ENCODE assay signal across 8 cellular contexts in the genomic region with DNA sequence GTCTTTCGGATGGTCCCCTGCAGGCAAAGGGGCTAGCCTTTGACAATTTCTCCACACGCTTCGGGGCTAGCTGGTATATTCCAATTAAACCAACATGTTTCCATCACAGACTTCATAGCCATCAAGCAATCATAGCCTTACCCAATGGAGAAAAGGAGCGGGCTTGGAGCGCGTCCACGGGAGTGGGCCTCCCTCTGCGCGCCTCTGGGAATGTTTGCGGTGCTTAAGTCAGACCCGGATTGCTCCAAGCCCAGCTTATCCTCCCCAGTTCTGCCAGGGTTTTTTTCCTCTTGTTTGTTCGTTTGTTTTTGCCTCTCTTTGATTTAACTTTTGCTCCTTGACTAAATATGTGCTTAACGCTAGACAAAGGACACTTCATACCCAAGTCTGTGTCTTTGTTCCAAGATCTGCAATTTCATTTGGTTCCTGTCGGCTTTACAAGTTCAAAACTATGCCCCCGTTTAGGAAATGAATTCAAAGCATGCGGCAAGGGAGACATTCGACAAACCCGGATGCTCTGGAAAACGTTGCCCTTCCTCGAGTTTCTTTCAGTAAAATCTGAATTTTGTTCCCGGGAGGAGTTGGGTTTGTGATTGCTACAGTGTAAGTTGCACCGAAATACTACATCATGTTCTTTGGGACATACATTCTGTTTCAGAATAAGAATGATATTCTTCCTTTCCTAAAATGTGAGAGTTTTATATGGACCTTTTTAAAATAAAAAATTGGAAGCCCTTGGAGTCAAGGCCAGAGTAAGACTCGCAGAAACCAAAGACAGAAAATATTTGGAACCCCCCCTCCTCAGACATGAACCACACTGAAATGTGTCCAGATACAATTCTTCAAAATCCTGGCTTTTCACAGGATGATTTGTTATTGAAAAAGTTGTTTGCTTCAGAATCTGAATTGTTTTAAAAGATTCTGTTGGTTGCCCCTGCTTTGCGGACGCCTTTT. TPM values are rescaled to one million over a fixed set of nuclear protein-coding genes. Genes with fewer than 3 reads are reported as not detected.
DNase-seq lines count a peak whose midpoint lies in the region; ATAC-seq, FAIRE-seq and TF ChIP-seq lines count a peak whose summit lies in the region.

No MANE protein-coding gene starts in this region.

- no peak for TF ChIP-seq CTCF in PC-3 (conservative IDR thresholded peaks at IDR 0.05; ENCODE audit: low read depth, low read length)
- TF ChIP-seq CTCF in esophagus squamous epithelium (IDR thresholded peaks at IDR 0.05): no peak
- TF ChIP-seq CTCF in parathyroid adenoma (IDR thresholded peaks at IDR 0.05): no peak

- H3K4me1 Mint-ChIP-seq in CD4-positive, alpha-beta memory T cell: peaks cover 7 to 22% (median 12%) of the 10 kb centered on the region in 4 donors

- no peaks in the 10 kb centered on the region for H3K27me3 ChIP-seq in CD4-positive, alpha-beta memory T cell (ENCODE audit: insufficient read depth, low read length)
- peaks cover 47% of the 10 kb centered on the region for H3K27me3 ChIP-seq in PC-3 (ENCODE audit: low read length)
- peaks cover 0 to 40% (median 0%) of the 10 kb centered on the region in 4 donors for H3K27me3 ChIP-seq in esophagus squamous epithelium
- no peaks in the 10 kb centered on the region for H3K27me3 ChIP-seq in parathyroid adenoma (ENCODE audit: control insufficient read depth, insufficient read depth, low read length)

- peak overlapping the region; percentile 85 to 95 (median 91) for H3K4me3 Mint-ChIP-seq in CD4-positive, alpha-beta memory T cell

- no TSS peak for BruUV-seq in PC-3 (replicated peaks; lab: Mats Ljungman, UMichigan)

- H3K4me1 ChIP-seq in CD4-positive, alpha-beta memory T cell (ENCODE audit: insufficient read depth, low read length): peaks cover 14% of the 10 kb centered on the region
- H3K4me1 ChIP-seq in PC-3 (ENCODE audit: insufficient read depth, low read length): no peaks in the 10 kb centered on the region
- peaks cover 7 to 26% (median 11%) of the 10 kb centered on the region in 3 donors for H3K4me1 ChIP-seq in esophagus squamous epithelium
- H3K4me1 ChIP-seq in parathyroid adenoma: no peaks in the 10 kb centered on the region

- H3K9me3 Mint-ChIP-seq in CD4-positive, alpha-beta memory T cell: no peaks in the 10 kb centered on the region

- H3F3A ChIP-seq in PC-3 (ENCODE audit: low read length, unreplicated experiment): no peaks in the 10 kb centered on the region

- H3K4me3 ChIP-seq in CD4-positive, alpha-beta memory T cell (ENCODE audit: low read length in 2 of 2): peak overlapping the region in 1 of 2 donors; percentile 38
- 0 out of 2 replicates have a peak overlapping the region, but pooled peaks have one; percentile 31 for H3K4me3 ChIP-seq in PC-3 (ENCODE audit: low read length)
- peak overlapping the region; percentile 13 to 80 (median 59) for H3K4me3 ChIP-seq in esophagus squamous epithelium
- H3K4me3 ChIP-seq in parathyroid adenoma (ENCODE audit: low read depth, low read length): no peak overlapping the region

- peak overlapping the region; percentile 32; the same call in 1 of the 2 replicates for H3K4me2 ChIP-seq in PC-3 (ENCODE audit: low read length)
- H3K4me2 ChIP-seq in parathyroid adenoma (ENCODE audit: low read length): peak overlapping the region; percentile 22

- H3K79me2 ChIP-seq in PC-3 (ENCODE audit: low read length) (no peaks in the 10 kb centered on the region), parathyroid adenoma (no peaks in the 10 kb centered on the region)

- no peaks in the 10 kb centered on the region for H3K36me3 Mint-ChIP-seq in CD4-positive, alpha-beta memory T cell

- DNase-seq in CD4-positive, alpha-beta memory T cell: peak in 1 of 5 donors; percentile 2
- DNase-seq in PC-3 (no peak), esophagus squamous epithelium (lab: John Stamatoyannopoulos, UW) (no peak), urothelium cell line (ENCODE audit: low spot score) (no peak), iPS-NIHi7 (ENCODE audit: extremely low spot score) (no peak), Ammon's horn (ENCODE audit: low spot score) (no peak)

- POLR2A ChIA-PET in CD4-positive, alpha-beta memory T cell (lab: Charles Lee; ENCODE audit: partially characterized antibody): no interaction called here
- POLR2A ChIA-PET in PC-3 (lab: Charles Lee; ENCODE audit: unreplicated experiment): no interaction called here

- no peaks in the 10 kb centered on the region for H3K36me3 ChIP-seq in CD4-positive, alpha-beta memory T cell (ENCODE audit: insufficient read depth, low read length)
- H3K36me3 ChIP-seq in PC-3 (ENCODE audit: low read depth, low read length) (no peaks in the 10 kb centered on the region), esophagus squamous epithelium (no peaks in the 10 kb centered on the region), parathyroid adenoma (ENCODE audit: control insufficient read depth, insufficient read depth, low read length) (no peaks in the 10 kb centered on the region)

- ATAC-seq in PC-3: no peak
- no peak for ATAC-seq in GM21786 (IDR thresholded peaks at IDR 0.05; ENCODE audit: unreplicated experiment)

- H2AFZ ChIP-seq in PC-3 (ENCODE audit: low read length) (no peak overlapping the region), parathyroid adenoma (peak overlapping the region; percentile 42)

- CTCF ChIA-PET in CD4-positive, alpha-beta memory T cell (lab: Charles Lee; ENCODE audit: partially characterized antibody): no interaction called here
- CTCF ChIA-PET in PC-3 (lab: Charles Lee): no interaction called here

- no peak overlapping the region for H3K9ac ChIP-seq in PC-3 (ENCODE audit: low read length)
- H3K9ac ChIP-seq in parathyroid adenoma: no peak overlapping the region

- H4K20me1 ChIP-seq in PC-3 (ENCODE audit: low read length): no peaks in the 10 kb centered on the region

- no peak for TF ChIP-seq POLR2A in esophagus squamous epithelium (IDR thresholded peaks at IDR 0.05)

- H3K27ac Mint-ChIP-seq in CD4-positive, alpha-beta memory T cell: peak overlapping the region in 6 of 7 donors; percentile 9 to 90 (median 86)

- no peak for FAIRE-seq in urothelium cell line (lab: Jason Lieb, UNC)

- H3K27me3 Mint-ChIP-seq in CD4-positive, alpha-beta memory T cell: peaks cover 0 to 4% of the 10 kb centered on the region in 2 donors

- WGBS in esophagus squamous epithelium, 2 donors: 28 to 30% methylated on average over 25 of the region's 25 CpGs

- no peaks in the 10 kb centered on the region for H3K9me3 ChIP-seq in CD4-positive, alpha-beta memory T cell (ENCODE audit: control insufficient read depth in 1 of 2, low read length in 2 of 2)
- no peaks in the 10 kb centered on the region for H3K9me3 ChIP-seq in PC-3 (ENCODE audit: low read length)
- H3K9me3 ChIP-seq in esophagus squamous epithelium: no peaks in the 10 kb centered on the region
- no peaks in the 10 kb centered on the region for H3K9me3 ChIP-seq in parathyroid adenoma (ENCODE audit: control insufficient read depth, low read length)

- no peaks in the 10 kb centered on the region for H3K9me2 ChIP-seq in PC-3 (replicated peaks; ENCODE audit: low read length)

- intact Hi-C loops in CD4-positive, alpha-beta memory T cell (cut with micrococcal nuclease): loop anchor here (1.0 to 2.0 kb wide), 3 partner anchors 54 to 107 kb away; a partner anchor contains a TSS
- intact Hi-C loops in PC-3 (cut with micrococcal nuclease) (no loop called here), esophagus squamous epithelium (cut with DNase I) (no loop called here)

- H3K27ac ChIP-seq in CD4-positive, alpha-beta memory T cell (ENCODE audit: low read depth, low read length): no peak overlapping the region
- H3K27ac ChIP-seq in PC-3 (ENCODE audit: low read length) (no peak overlapping the region), esophagus squamous epithelium (peak overlapping the region in 3 of 4 donors; percentile 52 to 66 (median 57)), parathyroid adenoma (no peak overlapping the region)

RNA-seq across cellular contexts. Expression of a gene that starts 0.9 kb away (rescaled TPM):
- 1 to 10 TPM; 1.2 to 1.5 TPM for total RNA-seq in CD4-positive, alpha-beta memory T cell
- polyA plus RNA-seq in CD4-positive, alpha-beta memory T cell: under 1 TPM; 0.43 to 0.79 TPM
- total RNA-seq in PC-3 (2014; rRNA removed): 0.62 and 1.1 TPM in 2 replicates
- 1 to 10 TPM; 2.8 to 7.8 (median 3.7) TPM for total RNA-seq in esophagus squamous epithelium

RNA-seq across cellular contexts. Expression of a gene that starts 54.7 kb away (rescaled TPM):
- total RNA-seq in CD4-positive, alpha-beta memory T cell: 1 to 10 TPM; 1.2 to 1.5 TPM
- polyA plus RNA-seq in CD4-positive, alpha-beta memory T cell: 1 to 10 TPM; 2.8 to 4.9 TPM
- total RNA-seq in PC-3 (2014; rRNA removed) (not detected in 2 replicates), esophagus squamous epithelium (under 1 TPM in 1 of 4 donors, not detected in 3; under 0.01 TPM)

Comparison
In these comparisons a context has a peak if more than half of its experiments do, and no peak if none do; other contexts are left out.
1. H3K27ac ChIP-seq: peak in esophagus squamous epithelium (3 of 4); none in CD4-positive, alpha-beta memory T cell (single experiment), PC-3 (single experiment) and parathyroid adenoma (single experiment).